Comparison of ENCODE assay signal across 18 cellular contexts in the genomic region with DNA sequence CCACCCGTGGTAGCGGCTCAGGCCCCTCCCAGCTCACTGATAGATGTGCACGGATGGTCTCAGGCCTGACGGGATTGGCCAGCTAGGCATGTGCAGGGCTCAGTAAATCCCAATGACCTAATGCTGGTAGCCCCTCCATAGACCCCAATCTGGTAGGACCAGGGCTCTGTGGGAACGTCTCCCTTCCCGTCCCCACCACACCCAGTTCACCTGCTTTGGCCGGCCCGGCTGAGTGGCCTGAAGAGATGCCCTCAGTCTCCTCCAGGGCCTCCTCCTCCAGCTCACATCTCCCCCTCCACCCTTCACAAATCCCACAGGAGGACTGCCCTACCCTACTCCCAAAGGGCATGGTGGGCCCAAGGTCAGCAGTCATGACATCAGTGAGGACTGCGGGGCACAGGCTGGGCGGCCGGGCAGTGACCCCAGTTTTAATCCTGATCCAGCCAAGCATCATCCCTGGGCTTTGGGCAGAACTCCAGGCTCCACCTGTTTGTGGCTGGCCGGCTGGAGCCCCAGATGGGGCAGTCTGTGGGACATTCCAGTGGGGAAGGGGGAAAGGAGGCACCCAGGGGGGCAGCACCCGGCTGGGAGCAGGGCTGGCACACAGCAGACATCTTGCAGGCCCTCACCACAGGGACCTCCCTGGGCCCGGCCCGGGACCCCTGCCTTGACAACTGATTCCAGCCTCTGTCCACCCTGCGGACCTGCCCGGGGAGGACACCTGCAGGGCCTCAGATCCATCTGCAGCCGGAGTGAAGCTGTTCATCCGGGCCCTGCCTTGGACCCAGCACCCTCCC. TPM values are rescaled to one million over a fixed set of nuclear protein-coding genes. Genes with fewer than 3 reads are reported as not detected.
DNase-seq lines count a peak whose midpoint lies in the region; ATAC-seq and TF ChIP-seq lines count a peak whose summit lies in the region.
"Had no signal": no experiment of that assay in that cellular context is flagged by ENCODE, and none has a peak within 500 bp of the region (broad histone marks: within the 10 kb centered on the region; RNA-seq: fewer than 3 reads in every experiment).

No MANE protein-coding gene starts in this region.

- DNase-seq in H4 (ENCODE audit: low spot score) (peak; percentile 2), WERI-Rb-1 (no peak), retinal pigment epithelial cell (ENCODE audit: low read depth) (no peak), MV-4-11 (lab: John Stamatoyannopoulos, UW) (no peak), NCI-H345 (lab: John Stamatoyannopoulos, UW) (no peak), NCI-H510A treated with DMSO at 0.1 percent for 48 hours (lab: John Stamatoyannopoulos, UW) (no peak)
- DNase-seq: dermis blood vessel endothelial cell, DMS 273 treated with DMSO at 0.1 percent for 48 hours, esophagus squamous epithelium, NCI-H1092 had no signal

- no peaks in the 10 kb centered on the region for H3K27me3 ChIP-seq in WERI-Rb-1 (ENCODE audit: insufficient read depth, low read depth, severe bottlenecking)
- H3K27me3 ChIP-seq: ovary had no signal

- H3K36me3 ChIP-seq in WERI-Rb-1: peaks cover 42% of the 10 kb centered on the region
- H3K36me3 ChIP-seq: esophagus squamous epithelium, ovary, tibial artery had no signal

- no peak for ATAC-seq in GM19455 (IDR thresholded peaks at IDR 0.05; ENCODE audit: unreplicated experiment)

- H3K9me3 ChIP-seq in WERI-Rb-1 (ENCODE audit: severe bottlenecking) (peaks cover 8% of the 10 kb centered on the region), iPS-18c (ENCODE audit: control insufficient read depth, insufficient read depth, low read length) (peaks cover 3% of the 10 kb centered on the region)
- H3K9me3 ChIP-seq: ovary had no signal

- H3K4me3 ChIP-seq in WERI-Rb-1 (ENCODE audit: low read depth, low read length) (peak overlapping the region; percentile 73), iPS-18c (ENCODE audit: insufficient read depth, low read depth, low read length) (peak overlapping the region; percentile 56; the same call in 1 of the 2 replicates), retinal pigment epithelial cell (ENCODE audit: low read length) (peak overlapping the region; percentile 57)
- H3K4me3 ChIP-seq: esophagus squamous epithelium, ovary, skin epidermis, tibial artery had no signal

- TF ChIP-seq CTCF in WERI-Rb-1 (IDR thresholded peaks at IDR 0.05; ENCODE audit: low read depth, low read length) (no peak), retinal pigment epithelial cell (conservative IDR thresholded peaks at IDR 0.05; ENCODE audit: low read depth, low read length) (no peak)

- peak overlapping the region; percentile 94 for H3K27ac ChIP-seq in WERI-Rb-1
- H3K27ac ChIP-seq: esophagus squamous epithelium, KMS-11, ovary, skin epidermis, tibial artery had no signal

RNA-seq across cellular contexts. Expression of a gene that starts 2.3 kb away (rescaled TPM):
- total RNA-seq in H4 (2014; rRNA removed; shearing (Covaris generic)): 1.4 and 1.9 TPM in 2 replicates
- total RNA-seq: B cell, dermis blood vessel endothelial cell had no signal

RNA-seq across cellular contexts. Expression of a gene that starts 50.9 kb away (rescaled TPM):
- total RNA-seq in H4 (2014; rRNA removed; shearing (Covaris generic)): not detected in 2 replicates
- total RNA-seq: activated CD8-positive, alpha-beta memory T cell treated with anti-CD3 and anti-CD28 coated beads for 36 hours; B cell; dermis blood vessel endothelial cell; esophagus squamous epithelium had no signal
